ENCODE assay signal across 8 cellular contexts in the genomic region with DNA sequence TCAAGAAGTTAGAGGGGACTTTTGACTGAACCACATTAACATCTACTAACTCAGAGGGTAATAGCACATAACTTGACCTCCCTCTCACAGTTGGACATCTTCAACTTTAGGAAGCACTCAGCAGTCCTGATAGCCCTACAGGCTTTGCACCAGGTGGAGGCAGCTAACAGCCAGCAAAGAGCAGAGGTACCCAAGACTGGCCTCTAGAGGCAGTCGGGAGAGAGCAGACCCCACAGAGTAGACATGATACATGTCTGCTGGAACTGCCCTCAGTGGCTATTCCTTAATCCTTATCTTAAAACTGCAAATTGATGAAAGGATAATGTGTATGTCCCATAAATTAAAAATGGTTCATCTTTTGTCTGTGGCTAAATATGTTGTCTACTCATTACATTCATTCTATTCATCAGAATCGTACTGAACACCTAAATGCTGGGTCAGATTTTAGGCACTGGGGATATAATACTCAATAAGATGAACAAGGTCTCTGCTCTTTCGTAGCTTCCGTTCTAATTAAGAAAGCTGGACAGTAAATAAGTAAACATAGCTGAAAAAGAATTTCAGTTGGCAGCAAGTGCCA. TPM values are rescaled to one million over a fixed set of nuclear protein-coding genes. Genes with fewer than 3 reads are reported as not detected.
A peak's percentile ranks its signal among the peaks of the same experiment; 100 is the strongest.
DNase-seq lines count a peak whose midpoint lies in the region; ATAC-seq and TF ChIP-seq lines count a peak whose summit lies in the region.

No MANE protein-coding gene starts in this region.

- CTCF ChIA-PET in AG04449 (lab: Yijun Ruan, JAX) = interaction anchor here (0.9 to 2.1 kb wide), 7 partner anchors 11 to 44 kb away, joined by 3 to 8 read pairs (median 3); no protein-coding TSS in a partner anchor

- no peak overlapping the region for H3K4me3 Mint-ChIP-seq in endothelial cell (ENCODE audit: unreplicated experiment)

- H2BK120ac ChIP-seq in trophoblast cell (ENCODE audit: insufficient read depth, low read length, poor library complexity) = no peak overlapping the region

- H4K91ac ChIP-seq in trophoblast cell (ENCODE audit: low read depth, low read length) = no peak overlapping the region

- H4K12ac ChIP-seq in trophoblast cell (ENCODE audit: low read depth, low read length) = no peak overlapping the region

- H3K27me3 Mint-ChIP-seq in endothelial cell (ENCODE audit: unreplicated experiment) = no peaks in the 10 kb centered on the region

- H3K27ac ChIP-seq in SU-DHL-6 (ENCODE audit: low read depth, low read length) (no peak overlapping the region), trophoblast cell (ENCODE audit: low read depth, low read length) (no peak overlapping the region)

- ATAC-seq in GM18519 (IDR thresholded peaks at IDR 0.05; ENCODE audit: low FRiP score, unreplicated experiment) (peak; percentile 60), HG03175 (IDR thresholded peaks at IDR 0.05; ENCODE audit: unreplicated experiment) (peak; percentile 83)

- H3K23ac ChIP-seq in trophoblast cell (ENCODE audit: low read length) = no peak overlapping the region

- H3K4me2 ChIP-seq in SU-DHL-6 (ENCODE audit: low read depth, low read length, poor library complexity, severe bottlenecking) (no peak overlapping the region), trophoblast cell (ENCODE audit: low read length) (no peak overlapping the region)

- peaks cover 3 to 8% of the 10 kb centered on the region in 2 experiments for H3K4me1 ChIP-seq in trophoblast cell (ENCODE audit: control insufficient read depth in 1 of 2, insufficient read depth in 2 of 2, low read length in 2 of 2)

- H4K8ac ChIP-seq in trophoblast cell (ENCODE audit: low read depth, low read length) = no peak overlapping the region

- H3K14ac ChIP-seq in trophoblast cell (ENCODE audit: low read length) = no peak overlapping the region

- peaks cover 13% of the 10 kb centered on the region for H3K36me3 Mint-ChIP-seq in endothelial cell (ENCODE audit: low read depth, unreplicated experiment)

- no peaks in the 10 kb centered on the region for H3K27me3 ChIP-seq in SU-DHL-6 (ENCODE audit: low read length)
- no peaks in the 10 kb centered on the region for H3K27me3 ChIP-seq in trophoblast cell (ENCODE audit: insufficient read depth, low read length)

- H3K4ac ChIP-seq in trophoblast cell (ENCODE audit: low read depth, low read length) = no peak overlapping the region

- no peaks in the 10 kb centered on the region for H4K20me1 ChIP-seq in SU-DHL-6 (ENCODE audit: low read depth, low read length)

- TF ChIP-seq CTCF in AG04449 (IDR thresholded peaks at IDR 0.05; ENCODE audit: insufficient read depth, low read length, missing control alignments) (peak; percentile 46), SU-DHL-6 (IDR thresholded peaks at IDR 0.05; ENCODE audit: insufficient read depth, low read length, poor library complexity, severe bottlenecking) (peak; percentile 47), endothelial cell (IDR thresholded peaks at IDR 0.05; ENCODE audit: unreplicated experiment) (peak; percentile 25)

- H3K9ac ChIP-seq in SU-DHL-6 (ENCODE audit: low read length) = no peak overlapping the region
- no peak overlapping the region for H3K9ac ChIP-seq in trophoblast cell (ENCODE audit: low read length)

- no peaks in the 10 kb centered on the region; the same call in 1 of the 2 replicates for H3F3A ChIP-seq in SU-DHL-6 (ENCODE audit: insufficient read depth)

- WGBS in trophoblast cell (ENCODE audit: extremely low coverage, insufficient coverage, insufficient read length) = no CpG with 5 or more reads among the region's 4 CpGs

- H3K36me3 ChIP-seq in SU-DHL-6 (ENCODE audit: low read length) (peaks cover 22% of the 10 kb centered on the region; the same call in 1 of the 2 replicates), trophoblast cell (ENCODE audit: control insufficient read depth in 1 of 2, insufficient read depth in 2 of 2, low read length in 2 of 2) (peaks cover 8 to 12% of the 10 kb centered on the region in 2 experiments)

- DNase-seq in AG04449 (ENCODE audit: low read depth, low spot score) = no peak
- peak; percentile 45 for DNase-seq in endothelial cell (ENCODE audit: low spot score)
- DNase-seq in trophoblast cell = peak; percentile 40 to 60
- no peak for DNase-seq in dedifferentiated amniotic fluid mesenchymal stem cell (ENCODE audit: extremely low spot score)
- DNase-seq in NCI-H146 treated with DMSO at 0.1 percent for 48 hours (lab: John Stamatoyannopoulos, UW; ENCODE audit: unreplicated experiment) = no peak

- H3K4me1 Mint-ChIP-seq in endothelial cell (ENCODE audit: unreplicated experiment) = peaks cover 19% of the 10 kb centered on the region

- H2BK12ac ChIP-seq in trophoblast cell (ENCODE audit: low read length) = no peak overlapping the region

- H2AFZ ChIP-seq in SU-DHL-6 (ENCODE audit: low read depth, low read length, severe bottlenecking) (no peak overlapping the region), trophoblast cell (ENCODE audit: insufficient read depth, low read length, poor library complexity) (no peak overlapping the region)

- H3K9me3 ChIP-seq in SU-DHL-6 (ENCODE audit: insufficient read depth, low read length) (no peaks in the 10 kb centered on the region), trophoblast cell (ENCODE audit: insufficient read depth, low read depth, low read length) (no peaks in the 10 kb centered on the region)

- no peak overlapping the region for H3K27ac Mint-ChIP-seq in endothelial cell (ENCODE audit: unreplicated experiment)

- no peaks in the 10 kb centered on the region for H3K79me1 ChIP-seq in trophoblast cell (ENCODE audit: low read length)

- H3K9me3 Mint-ChIP-seq in endothelial cell (ENCODE audit: unreplicated experiment) = no peaks in the 10 kb centered on the region

- H2BK5ac ChIP-seq in trophoblast cell (ENCODE audit: low read depth, low read length, poor library complexity) = no peak overlapping the region

- no peaks in the 10 kb centered on the region for H3K9me2 ChIP-seq in SU-DHL-6 (replicated peaks; ENCODE audit: insufficient read depth, low read length)

- peaks cover 26% of the 10 kb centered on the region for H3K79me2 ChIP-seq in SU-DHL-6 (ENCODE audit: insufficient read depth, low read length)
- no peaks in the 10 kb centered on the region for H3K79me2 ChIP-seq in trophoblast cell (ENCODE audit: control insufficient read depth, insufficient read depth, low read length, poor library complexity)

- H3K4me3 ChIP-seq in AG04449 (ENCODE audit: low read depth, low read length) (no peak overlapping the region), SU-DHL-6 (ENCODE audit: insufficient read depth, low read length, poor library complexity, severe bottlenecking) (no peak overlapping the region), trophoblast cell (ENCODE audit: low read depth, low read length) (no peak overlapping the region)

- H2AK5ac ChIP-seq in trophoblast cell (ENCODE audit: low read length) = no peak overlapping the region

- POLR2A ChIA-PET in AG04449 (lab: Yijun Ruan, JAX) = interaction anchor here (0.6 kb wide), 1 partner anchor 14 kb away, joined by 3 read pairs; no protein-coding TSS in a partner anchor

- no peak overlapping the region for H3K18ac ChIP-seq in trophoblast cell (ENCODE audit: low read length)

RNA-seq across cellular contexts. Expression of a gene that starts 49.8 kb away (rescaled TPM):
- 48.7 TPM for total RNA-seq in endothelial cell (ENCODE audit: unreplicated experiment)
- polyA plus RNA-seq in trophoblast cell (2013) = 43.9 and 44.8 TPM in 2 replicates

Comparison
In these comparisons a context has a peak if more than half of its experiments do, and no peak if none do; other contexts are left out.
1. DNase-seq: peak in endothelial cell (single experiment) and trophoblast cell (2 of 2); none in AG04449 (single experiment), dedifferentiated amniotic fluid mesenchymal stem cell (single experiment) and NCI-H146 treated with DMSO at 0.1 percent for 48 hours (single experiment).
2. Peak in every context shown above with its lines, with median percentiles within 50 percentile points of each other: CTCF ChIP-seq.